ENCODE assay signal across 27 cellular contexts in the genomic region with DNA sequence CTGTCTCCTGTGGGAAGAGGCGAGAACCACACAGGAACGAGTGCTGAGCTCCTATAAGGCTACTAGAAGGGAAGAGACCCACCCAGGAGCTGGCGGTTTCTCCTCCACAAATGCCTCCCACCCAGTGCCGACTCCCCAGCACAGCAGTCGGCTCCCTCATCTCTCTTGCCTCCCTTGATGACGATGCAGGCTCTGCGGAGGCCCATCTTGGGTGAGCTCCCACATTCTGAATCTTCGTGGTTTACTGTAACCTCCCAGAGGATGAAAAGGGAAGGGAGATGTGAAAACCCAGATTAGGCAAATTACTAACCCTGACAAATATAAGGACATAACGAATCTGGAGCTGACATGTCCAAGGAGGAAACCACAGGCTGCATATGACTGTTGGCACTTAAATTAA. TPM values are rescaled to one million over a fixed set of nuclear protein-coding genes. Genes with fewer than 3 reads are reported as not detected.
"Had no signal": no experiment of that assay in that cellular context is flagged by ENCODE, and none has a peak within 500 bp of the region (broad histone marks: within the 10 kb centered on the region; RNA-seq: fewer than 3 reads in every experiment).

No MANE protein-coding gene starts in this region.

- DNase-seq: activated CD4-positive, alpha-beta memory T cell treated with anti-CD3 and anti-CD28 coated beads, Interleukin-2, amount 10 ng/mL, durations not matched to agents 7 days and 5 days; activated CD4-positive, alpha-beta T cell treated with anti-CD3 and anti-CD28 coated beads for 36 hours; activated CD4-positive, alpha-beta T cell treated with anti-CD3 and anti-CD28 coated beads, Interleukin-2, amount 50 U/mL, for 1 hour; activated gamma-delta T cell treated with Interleukin-2 at 50 U/mL for 16 hours; activated naive CD4-positive, alpha-beta T cell treated with anti-CD3 and anti-CD28 coated beads, Interleukin-2, amount 10 ng/mL, durations not matched to agents 7 days and 5 days; activated naive CD8-positive, alpha-beta T cell treated with anti-CD3 and anti-CD28 coated beads for 36 hours; activated T-cell treated with anti-CD3 and anti-CD28 coated beads for 4 hours; activated T-cell treated with anti-CD3 and anti-CD28 coated beads, Interleukin-2, amount 50 U/mL, for 48 hours; brain microvascular endothelial cell; cerebellar nuclear complex; Karpas-422; NCI-H1048; NCI-H146; NCI-H187 treated with DMSO at 0.1 percent for 48 hours; NCI-H2081 treated with DMSO at 0.1 percent for 48 hours; NCI-H526; NCI-H774; T-cell; T-helper 2 cell; T1000; WERI-Rb-1 had no signal

- H3K27ac ChIP-seq: brain microvascular endothelial cell, cardiac muscle cell, SK-N-MC, WERI-Rb-1 had no signal

- ATAC-seq: activated CD4-positive, alpha-beta T cell treated with anti-CD3 and anti-CD28 coated beads for 36 hours; T-cell had no signal

- H3K4me3 ChIP-seq: cardiac muscle cell, SK-N-MC had no signal

- H3K27me3 ChIP-seq: brain microvascular endothelial cell, cardiac muscle cell had no signal

- H3K36me3 ChIP-seq: brain microvascular endothelial cell, cardiac muscle cell, WERI-Rb-1 had no signal

RNA-seq across cellular contexts. Expression of gene GRIN2B, which starts 23.8 kb away (rescaled TPM):
- total RNA-seq: activated CD4-positive, alpha-beta memory T cell treated with anti-CD3 and anti-CD28 coated beads, Interleukin-2, amount 10 ng/mL, durations not matched to agents 7 days and 5 days; activated CD4-positive, alpha-beta T cell treated with anti-CD3 and anti-CD28 coated beads for 36 hours; activated CD8-positive, alpha-beta memory T cell treated with anti-CD3 and anti-CD28 coated beads for 36 hours; activated naive CD8-positive, alpha-beta T cell treated with anti-CD3 and anti-CD28 coated beads for 36 hours; activated T-helper 2 cell treated with anti-CD3 and anti-CD28 coated beads, Interferon-gamma antibody, Interleukin-2, Interleukin-4, amounts not matched to agents 10 μg/mL and 5 μg/mL and 100 μg/mL, durations not matched to agents 14 hours and 24 hours and 36 hours; NCI-H460; RPMI7951; T-cell had no signal
